8 cellular contexts compared by ENCODE assay signal in genomic region chr11:65892661-65893317, GRCh38. TPM values are rescaled to one million over a fixed set of nuclear protein-coding genes. Genes with fewer than 3 reads are reported as not detected.
DNase-seq lines count a peak whose midpoint lies in the region; ATAC-seq and TF ChIP-seq lines count a peak whose summit lies in the region.

No MANE protein-coding gene starts in this region.

- no peak for DNase-seq in CD4-positive, alpha-beta memory T cell
- DNase-seq in coronary artery (ENCODE audit: low spot score), result no peak

- peak overlapping the region; percentile 82 to 96 (median 92) for H3K27ac Mint-ChIP-seq in CD4-positive, alpha-beta memory T cell

- no peaks in the 10 kb centered on the region for H3K27me3 ChIP-seq in CD4-positive, alpha-beta memory T cell (ENCODE audit: insufficient read depth, low read length)
- H3K27me3 ChIP-seq in Loucy (ENCODE audit: insufficient read depth, low read length, poor library complexity, severe bottlenecking) (no peaks in the 10 kb centered on the region), neutrophil (no peaks in the 10 kb centered on the region)

- no peaks in the 10 kb centered on the region for H3K27me3 Mint-ChIP-seq in CD4-positive, alpha-beta memory T cell

- H3K9me2 ChIP-seq in Loucy (replicated peaks; ENCODE audit: low read depth, low read length), result no peaks in the 10 kb centered on the region

- H3K9me3 ChIP-seq in CD4-positive, alpha-beta memory T cell (ENCODE audit: control insufficient read depth in 1 of 2, low read length in 2 of 2), result no peaks in the 10 kb centered on the region
- no peaks in the 10 kb centered on the region for H3K9me3 ChIP-seq in Loucy (ENCODE audit: insufficient read depth, low read depth, low read length)
- H3K9me3 ChIP-seq in neutrophil, result no peaks in the 10 kb centered on the region

- peaks cover 0 to 1% (median 0%) of the 10 kb centered on the region in 8 donors for H3K9me3 Mint-ChIP-seq in CD4-positive, alpha-beta memory T cell

- H3K79me2 ChIP-seq in Loucy (ENCODE audit: insufficient read depth, low read length), result peaks cover 31% of the 10 kb centered on the region

- POLR2A ChIA-PET in CD4-positive, alpha-beta memory T cell (lab: Charles Lee; ENCODE audit: partially characterized antibody), result interaction anchor here (0.7 to 17.4 kb wide), 9 partner anchors 8 to 112 kb away, joined by 3 to 435 read pairs (median 53); partner anchors contain the start of genes AP5B1, BANF1, C11orf68 and CFL1

- peak overlapping the region; percentile 92 for H3K4me2 ChIP-seq in Loucy (ENCODE audit: low read depth, low read length, poor library complexity, severe bottlenecking)

- H3K4me1 ChIP-seq in CD4-positive, alpha-beta memory T cell (ENCODE audit: insufficient read depth, low read length), result peaks cover 56% of the 10 kb centered on the region
- H3K4me1 ChIP-seq in Loucy (ENCODE audit: insufficient read depth, low read length, poor library complexity, severe bottlenecking) (peaks cover 48% of the 10 kb centered on the region), neutrophil (ENCODE audit: control insufficient read depth in 1 of 2, insufficient read depth in 1 of 2, low read depth in 1 of 2, low read length in 1 of 2) (peaks cover 67% of the 10 kb centered on the region in 2 experiments)

- peaks cover 0 to 14% of the 10 kb centered on the region in 2 donors for H3K36me3 Mint-ChIP-seq in CD4-positive, alpha-beta memory T cell

- H3K27ac ChIP-seq in CD4-positive, alpha-beta memory T cell (ENCODE audit: low read depth, low read length), result peak overlapping the region; percentile 86
- H3K27ac ChIP-seq in coronary artery (peak overlapping the region; percentile 87 to 91), neutrophil (peak overlapping the region; percentile 93)

- peaks cover 35 to 73% (median 44%) of the 10 kb centered on the region in 4 donors for H3K4me1 Mint-ChIP-seq in CD4-positive, alpha-beta memory T cell

- peak overlapping the region; percentile 98 for H3K9ac ChIP-seq in Loucy (ENCODE audit: low read depth, low read length, poor library complexity, severe bottlenecking)

- TF ChIP-seq CTCF in Loucy (conservative IDR thresholded peaks at IDR 0.05; ENCODE audit: low read length) (no peak), coronary artery (IDR thresholded peaks at IDR 0.05) (no peak), neutrophil (IDR thresholded peaks at IDR 0.05) (no peak)

- H3K4me3 Mint-ChIP-seq in CD4-positive, alpha-beta memory T cell, result peak overlapping the region; percentile 65 to 87 (median 82)

- H3F3A ChIP-seq in Loucy (ENCODE audit: low read depth), result peaks cover 3% of the 10 kb centered on the region; the same call in 1 of the 2 replicates

- CTCF ChIA-PET in CD4-positive, alpha-beta memory T cell (lab: Charles Lee; ENCODE audit: partially characterized antibody), result interaction anchor here (0.9 to 15.3 kb wide), 4 partner anchors 33 to 96 kb away, joined by 4 to 281 read pairs (median 130); partner anchors contain the start of genes CFL1 and MUS81

- H2AFZ ChIP-seq in Loucy (ENCODE audit: low read length), result no peak overlapping the region

- H4K20me1 ChIP-seq in Loucy (ENCODE audit: insufficient read depth, low read length, poor library complexity, severe bottlenecking), result peaks cover 19% of the 10 kb centered on the region

- H3K36me3 ChIP-seq in CD4-positive, alpha-beta memory T cell (ENCODE audit: insufficient read depth, low read length), result no peaks in the 10 kb centered on the region
- H3K36me3 ChIP-seq in Loucy (ENCODE audit: insufficient read depth, low read length), result no peaks in the 10 kb centered on the region
- H3K36me3 ChIP-seq in neutrophil, result no peaks in the 10 kb centered on the region

- intact Hi-C loops in CD4-positive, alpha-beta memory T cell (cut with micrococcal nuclease), result no loop called here

- peak overlapping the region in 1 of 2 donors; percentile 69 for H3K4me3 ChIP-seq in CD4-positive, alpha-beta memory T cell (ENCODE audit: low read length in 2 of 2)
- H3K4me3 ChIP-seq in Loucy (ENCODE audit: low read length, poor library complexity, severe bottlenecking) (peak overlapping the region; percentile 85), coronary artery (peak overlapping the region; percentile 73), neutrophil (ENCODE audit: low read depth in 1 of 2, low read length in 1 of 2) (peak overlapping the region in 1 of 2 experiments; percentile 60)

- ATAC-seq in GM18873 (IDR thresholded peaks at IDR 0.05; ENCODE audit: low FRiP score, unreplicated experiment), result no peak
- ATAC-seq in HG03135 (IDR thresholded peaks at IDR 0.05; ENCODE audit: unreplicated experiment), result no peak
- no peak for ATAC-seq in HG02970 (IDR thresholded peaks at IDR 0.05; ENCODE audit: low FRiP score, unreplicated experiment)
- no peak for ATAC-seq in HG03432 (IDR thresholded peaks at IDR 0.05; ENCODE audit: unreplicated experiment)

RNA-seq across cellular contexts. Expression of gene CCDC85B, which starts 2.3 kb away (rescaled TPM):
- total RNA-seq in CD4-positive, alpha-beta memory T cell, result 10 to 100 TPM; 22.9 to 24.9 TPM
- polyA plus RNA-seq in CD4-positive, alpha-beta memory T cell, result 10 to 100 TPM; 60.0 to 68.3 TPM

RNA-seq across cellular contexts. Expression of gene FIBP, which starts 4.5 kb away (rescaled TPM):
- total RNA-seq in CD4-positive, alpha-beta memory T cell, result 10 to 100 TPM; 39.9 to 42.1 TPM
- 10 to 100 TPM; 79.3 to 99.0 TPM for polyA plus RNA-seq in CD4-positive, alpha-beta memory T cell

RNA-seq across cellular contexts. Expression of gene FOSL1, which starts 7.4 kb away (rescaled TPM):
- under 1 TPM; 0.39 to 0.79 TPM for total RNA-seq in CD4-positive, alpha-beta memory T cell
- under 1 TPM in 1 of 2 donors, not detected in 1; 0.81 TPM for polyA plus RNA-seq in CD4-positive, alpha-beta memory T cell

RNA-seq across cellular contexts. Expression of gene CTSW, which starts 13.2 kb away (rescaled TPM):
- total RNA-seq in CD4-positive, alpha-beta memory T cell, result 10 to 100 TPM; 30.1 to 30.4 TPM
- polyA plus RNA-seq in CD4-positive, alpha-beta memory T cell, result 100 to 1,000 TPM in 1 of 2 donors, 10 to 100 TPM in 1; 80.9 to 107 TPM

RNA-seq across cellular contexts. Expression of gene EFEMP2, which starts 20.2 kb away (rescaled TPM):
- total RNA-seq in CD4-positive, alpha-beta memory T cell, result 1 to 10 TPM; 6.0 to 8.3 TPM
- polyA plus RNA-seq in CD4-positive, alpha-beta memory T cell, result under 1 TPM; 0.40 to 0.55 TPM
